ENCODE assay signal across 21 cellular contexts in the genomic region with DNA sequence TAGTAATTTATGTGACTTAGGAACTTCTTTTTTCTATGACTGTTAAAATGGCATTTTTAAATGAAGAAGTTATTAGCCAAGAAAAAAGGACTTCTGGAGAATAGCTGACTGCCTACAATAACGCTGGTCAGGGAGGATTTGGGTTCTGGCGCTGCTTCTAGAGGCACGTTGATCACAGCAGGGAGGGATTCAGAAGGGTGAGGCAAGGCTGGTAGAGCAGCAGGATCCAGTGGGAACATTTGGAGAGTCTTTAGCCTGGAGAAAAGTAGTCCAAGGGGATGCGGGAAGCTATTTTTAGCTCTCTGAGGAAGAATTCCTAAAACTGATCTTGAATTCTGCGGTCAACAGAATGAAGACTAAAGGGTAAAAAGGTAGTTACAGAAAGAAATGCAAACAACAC.
DNase-seq lines count a peak whose midpoint lies in the region; ATAC-seq and TF ChIP-seq lines count a peak whose summit lies in the region.
"Had no signal": no experiment of that assay in that cellular context is flagged by ENCODE, and none has a peak within 500 bp of the region (broad histone marks: within the 10 kb centered on the region; RNA-seq: fewer than 3 reads in every experiment).

No MANE protein-coding gene starts in this region.

- H3K27ac ChIP-seq in osteoblast (ENCODE audit: low read depth, low read length) = no peak overlapping the region
- H3K27ac ChIP-seq: 22Rv1, BLaER1, C4-2B, GM23248 had no signal

- H3K4me2 ChIP-seq in osteoblast (ENCODE audit: insufficient read depth, low read length) = no peak overlapping the region
- H3K4me2 ChIP-seq: BLaER1 had no signal

- TF ChIP-seq CTCF in osteocyte (IDR thresholded peaks at IDR 0.05) (no peak), osteoblast (IDR thresholded peaks at IDR 0.05; ENCODE audit: extremely low read depth, low read depth, low read length) (no peak)

- no peak overlapping the region for H3K4me3 Mint-ChIP-seq in activated T-cell treated with anti-CD3 and anti-CD28 coated beads, Interleukin-2, amount 50 U/mL, for 72 hours
- H3K4me3 Mint-ChIP-seq in osteocyte (ENCODE audit: unreplicated experiment) = no peak overlapping the region
- H3K4me3 Mint-ChIP-seq: B cell; CD4-positive, CD25-positive, alpha-beta regulatory T cell; CD8-positive, alpha-beta T cell had no signal

- no peaks in the 10 kb centered on the region for H3K27me3 ChIP-seq in osteoblast (ENCODE audit: insufficient read depth, low read length)
- H3K27me3 ChIP-seq: BLaER1 had no signal

- DNase-seq in activated T-cell treated with anti-CD3 and anti-CD28 coated beads, Interleukin-2, amount 50 U/mL, for 72 hours = no peak
- DNase-seq in activated T-cell treated with anti-CD3 and anti-CD28 coated beads, Interleukin-2, amount 50 U/mL, for 1 hour = no peak
- DNase-seq in cerebellum (ENCODE audit: low spot score) (peak; percentile 51), osteocyte (ENCODE audit: extremely low spot score, unreplicated experiment) (no peak), osteoblast (ENCODE audit: insufficient read length, low spot score, missing footprints) (no peak), HCEC 1CT (no peak), hippocampal formation (lab: John Stamatoyannopoulos, UW) (no peak)
- DNase-seq: Caco-2; CD4-positive, CD25-positive, alpha-beta regulatory T cell; CD8-positive, alpha-beta T cell; DMS153; DND-41; GDM1; GM23248; H7 had no signal

- no peaks in the 10 kb centered on the region for H3K4me1 ChIP-seq in osteoblast (ENCODE audit: insufficient read depth, low read length)

- H3K79me2 ChIP-seq in osteoblast (ENCODE audit: insufficient read depth, low read length) = no peaks in the 10 kb centered on the region

- no peaks in the 10 kb centered on the region for H3K9me3 ChIP-seq in osteoblast (ENCODE audit: low read depth, low read length)
- H3K9me3 ChIP-seq: Caco-2 had no signal

- H3K36me3 Mint-ChIP-seq in activated T-cell treated with anti-CD3 and anti-CD28 coated beads, Interleukin-2, amount 50 U/mL, for 72 hours (ENCODE audit: insufficient read depth in 2 of 2) = no peaks in the 10 kb centered on the region
- no peaks in the 10 kb centered on the region for H3K36me3 Mint-ChIP-seq in osteocyte (ENCODE audit: unreplicated experiment)
- H3K36me3 Mint-ChIP-seq: CD4-positive, CD25-positive, alpha-beta regulatory T cell; CD8-positive, alpha-beta T cell had no signal

- no peaks in the 10 kb centered on the region for H3K36me3 ChIP-seq in osteoblast (ENCODE audit: insufficient read depth, low read length)
- H3K36me3 ChIP-seq: BLaER1 had no signal

- no peaks in the 10 kb centered on the region for H4K20me1 ChIP-seq in osteoblast (ENCODE audit: insufficient read depth, low read length)
- H4K20me1 ChIP-seq: BLaER1 had no signal

- no peak overlapping the region for H2AFZ ChIP-seq in osteoblast (ENCODE audit: low read length)
- H2AFZ ChIP-seq: GM23248 had no signal

- ATAC-seq in activated T-cell treated with anti-CD3 and anti-CD28 coated beads, Interleukin-2, amount 50 U/mL, for 72 hours (replicated peaks in 1 of 2) = no peak
- ATAC-seq: CD8-positive, alpha-beta T cell; GM12878; HCT116 had no signal

- no peaks in the 10 kb centered on the region for H3K4me1 Mint-ChIP-seq in activated T-cell treated with anti-CD3 and anti-CD28 coated beads, Interleukin-2, amount 50 U/mL, for 72 hours (ENCODE audit: low read depth)
- peaks cover 34% of the 10 kb centered on the region for H3K4me1 Mint-ChIP-seq in osteocyte (ENCODE audit: unreplicated experiment)
- H3K4me1 Mint-ChIP-seq: B cell; CD4-positive, CD25-positive, alpha-beta regulatory T cell had no signal

- no peaks in the 10 kb centered on the region for H3K9me3 Mint-ChIP-seq in activated T-cell treated with anti-CD3 and anti-CD28 coated beads, Interleukin-2, amount 50 U/mL, for 72 hours
- peaks cover 2% of the 10 kb centered on the region for H3K9me3 Mint-ChIP-seq in osteocyte (ENCODE audit: unreplicated experiment)
- H3K9me3 Mint-ChIP-seq: CD8-positive, alpha-beta T cell had no signal

- no peaks in the 10 kb centered on the region for H3K27me3 Mint-ChIP-seq in activated T-cell treated with anti-CD3 and anti-CD28 coated beads, Interleukin-2, amount 50 U/mL, for 72 hours (ENCODE audit: low read depth)
- H3K27me3 Mint-ChIP-seq in osteocyte (ENCODE audit: unreplicated experiment) = no peaks in the 10 kb centered on the region
- H3K27me3 Mint-ChIP-seq: B cell; CD4-positive, CD25-positive, alpha-beta regulatory T cell had no signal

- H3K4me3 ChIP-seq in osteoblast (ENCODE audit: insufficient read depth, low read length) = no peak overlapping the region
- H3K4me3 ChIP-seq: BLaER1, GM12878, GM23248 had no signal

- H3K27ac Mint-ChIP-seq in activated T-cell treated with anti-CD3 and anti-CD28 coated beads, Interleukin-2, amount 50 U/mL, for 72 hours = peak overlapping the region; percentile 27
- peak overlapping the region; percentile 57 for H3K27ac Mint-ChIP-seq in osteocyte (ENCODE audit: unreplicated experiment)
- H3K27ac Mint-ChIP-seq: B cell; CD4-positive, CD25-positive, alpha-beta regulatory T cell; CD8-positive, alpha-beta T cell had no signal
